Comparison of ENCODE assay signal across 23 cellular contexts in genomic region chr1:63758805-63759204, GRCh38. TPM values are rescaled to one million over a fixed set of nuclear protein-coding genes. Genes with fewer than 3 reads are reported as not detected.
DNase-seq lines count a peak whose midpoint lies in the region; ATAC-seq, FAIRE-seq and TF ChIP-seq lines count a peak whose summit lies in the region.
"Had no signal": no experiment of that assay in that cellular context is flagged by ENCODE, and none has a peak within 500 bp of the region (broad histone marks: within the 10 kb centered on the region; RNA-seq: fewer than 3 reads in every experiment).

No MANE protein-coding gene starts in this region.

- H3K27me3 ChIP-seq in body of pancreas = no peaks in the 10 kb centered on the region
- no peaks in the 10 kb centered on the region for H3K27me3 ChIP-seq in pancreas
- no peaks in the 10 kb centered on the region for H3K27me3 ChIP-seq in right lobe of liver
- no peaks in the 10 kb centered on the region for H3K27me3 ChIP-seq in adrenal gland
- H3K27me3 ChIP-seq in uterus = no peaks in the 10 kb centered on the region

- H3K36me3 ChIP-seq in HEK293 (ENCODE audit: control insufficient read depth in 2 of 2, insufficient read depth in 1 of 2, low read length in 2 of 2) = no peaks in the 10 kb centered on the region
- H3K36me3 ChIP-seq in body of pancreas (replicated peaks in 1 of 2; ENCODE audit: insufficient read depth in 1 of 2, low read depth in 2 of 2) = no peaks in the 10 kb centered on the region
- H3K36me3 ChIP-seq in pancreas = no peaks in the 10 kb centered on the region
- no peaks in the 10 kb centered on the region for H3K36me3 ChIP-seq in right lobe of liver
- no peaks in the 10 kb centered on the region for H3K36me3 ChIP-seq in adrenal gland (replicated peaks in 1 of 2)
- no peaks in the 10 kb centered on the region for H3K36me3 ChIP-seq in uterus

- POLR2A ChIA-PET in HEK293 (lab: Yijun Ruan, JAX) (interaction anchor here (0.6 kb wide), 1 partner anchor 644 kb away, joined by 4 read pairs; no protein-coding TSS in a partner anchor), RWPE1 (lab: Yijun Ruan, JAX; ENCODE audit: low non-redundant PET) (no interaction called here)

- CTCF ChIA-PET in HEK293 (lab: Yijun Ruan, JAX) (interaction anchor here (0.6 to 0.7 kb wide), 3 partner anchors 20 to 484 kb away, joined by 3 to 6 read pairs (median 3); no protein-coding TSS in a partner anchor), RWPE1 (lab: Yijun Ruan, JAX) (no interaction called here)

- no peaks in the 10 kb centered on the region for H3K9me3 ChIP-seq in HEK293 (ENCODE audit: control insufficient read depth, insufficient read depth, low read depth, low read length)
- no peaks in the 10 kb centered on the region for H3K9me3 ChIP-seq in body of pancreas
- H3K9me3 ChIP-seq in pancreas = no peaks in the 10 kb centered on the region
- H3K9me3 ChIP-seq in right lobe of liver = no peaks in the 10 kb centered on the region
- H3K9me3 ChIP-seq in adrenal gland (replicated peaks in 1 of 3) = no peaks in the 10 kb centered on the region
- H3K9me3 ChIP-seq in uterus = no peaks in the 10 kb centered on the region

- intact Hi-C loops in body of pancreas (cut with DNase I) = no loop called here
- intact Hi-C loops in pancreas (cut with DNase I) = no loop called here
- intact Hi-C loops in right lobe of liver (cut with DNase I) = no loop called here
- intact Hi-C loops in adrenal gland (cut with DNase I) = no loop called here
- intact Hi-C loops in uterus (cut with DNase I; ENCODE audit: low total_unique reads) = no loop called here

- no peak overlapping the region for H3K4me3 ChIP-seq in HEK293 (ENCODE audit: low read depth, low read length)
- H3K4me3 ChIP-seq in body of pancreas = no peak overlapping the region
- H3K4me3 ChIP-seq in pancreas = no peak overlapping the region
- H3K4me3 ChIP-seq in right lobe of liver = no peak overlapping the region
- no peak overlapping the region for H3K4me3 ChIP-seq in adrenal gland
- no peak overlapping the region for H3K4me3 ChIP-seq in uterus
- H3K4me3 ChIP-seq: GM12878 had no signal

- TF ChIP-seq POLR2A in body of pancreas (IDR thresholded peaks at IDR 0.05) = no peak
- no peak for TF ChIP-seq POLR2A in right lobe of liver (IDR thresholded peaks at IDR 0.05)
- no peak for TF ChIP-seq POLR2A in adrenal gland (IDR thresholded peaks at IDR 0.05)
- no peak for TF ChIP-seq POLR2A in uterus (IDR thresholded peaks at IDR 0.05)

- H3K27ac ChIP-seq in HEK293 (ENCODE audit: extremely low read depth, low read depth, low read length) = no peak overlapping the region
- no peak overlapping the region for H3K27ac ChIP-seq in body of pancreas
- no peak overlapping the region for H3K27ac ChIP-seq in pancreas
- no peak overlapping the region for H3K27ac ChIP-seq in right lobe of liver
- H3K27ac ChIP-seq in RWPE1 = no peak overlapping the region
- H3K27ac ChIP-seq in adrenal gland = no peak overlapping the region
- no peak overlapping the region for H3K27ac ChIP-seq in uterus

- DNase-seq in NCI-H2029 (lab: John Stamatoyannopoulos, UW) (peak; percentile 91), body of pancreas (peak in 3 of 4 donors; percentile 35 to 56 (median 46)), pancreas (no peak), right lobe of liver (no peak), RWPE1 (ENCODE audit: low spot score) (no peak), adrenal gland (no peak), uterus (no peak)
- DNase-seq: ACHN, C1 segment of cervical spinal cord, GF-D8, Kasumi-1, MM.1S, NCI-H1092, NCI-H2107, NCI-H446, NCI-H526 treated with DMSO at 0.1 percent for 48 hours, RPMI8226, SIG-M5, T-helper 17 cell had no signal

- FAIRE-seq in pancreas (lab: Jason Lieb, UNC) = no peak
- FAIRE-seq: GM12878, GM19239, H1 had no signal

- no peak for ATAC-seq in body of pancreas
- ATAC-seq in pancreas = peak in 3 of 4 donors; percentile 52 to 72 (median 61)
- ATAC-seq in right lobe of liver = no peak
- ATAC-seq: GM12878, T-helper 17 cell had no signal

- H3K4me1 ChIP-seq in HEK293 (ENCODE audit: control insufficient read depth, insufficient read depth, low read length) (peaks cover 8% of the 10 kb centered on the region; the same call in 1 of the 2 replicates), body of pancreas (peaks cover 6% of the 10 kb centered on the region), pancreas (peaks cover 0 to 10% (median 0%) of the 10 kb centered on the region in 3 donors), right lobe of liver (no peaks in the 10 kb centered on the region), adrenal gland (replicated peaks in 1 of 2) (no peaks in the 10 kb centered on the region), uterus (no peaks in the 10 kb centered on the region)

- TF ChIP-seq CTCF in HEK293 (tag by site-specific recombination; IDR thresholded peaks at IDR 0.05) (no peak), body of pancreas (IDR thresholded peaks at IDR 0.05) (no peak), pancreas (IDR thresholded peaks at IDR 0.05) (no peak), right lobe of liver (IDR thresholded peaks at IDR 0.05) (no peak), RWPE1 (conservative IDR thresholded peaks at IDR 0.05; ENCODE audit: low read depth) (no peak), adrenal gland (IDR thresholded peaks at IDR 0.05) (no peak), uterus (IDR thresholded peaks at IDR 0.05) (no peak)

- WGBS in body of pancreas, 2 donors = 29 to 34% methylated on average over 6 of the region's 6 CpGs
- WGBS in pancreas, 2 donors = 20 to 21% methylated on average over 6 of the region's 6 CpGs
- WGBS in right lobe of liver (ENCODE audit: insufficient coverage, low coverage, low lambda C conversion rate, missing lambda C conversion rate) = 48% methylated on average over 6 of the region's 6 CpGs
- WGBS in adrenal gland, 4 donors = 69 to 76% (median 74%) methylated on average over 6 of the region's 6 CpGs

TF ChIP-seq in HEK293, 187 proteins besides CTCF, POLR2A, EP300 and RAD21 (continues in another document):
- TF ChIP-seq ZNF132 (tag by site-specific recombination; IDR thresholded peaks at IDR 0.05; ENCODE audit: borderline replicate concordance) = no peak
- TF ChIP-seq GLI4 (tag by site-specific recombination; IDR thresholded peaks at IDR 0.05) = no peak
- TF ChIP-seq TCF7L2 (IDR thresholded peaks at IDR 0.05; ENCODE audit: borderline replicate concordance, low read depth, low read length) = no peak
- TF ChIP-seq OSR2 (tag by site-specific recombination; IDR thresholded peaks at IDR 0.05) = peak; percentile 55
- TF ChIP-seq, protein P1, sequence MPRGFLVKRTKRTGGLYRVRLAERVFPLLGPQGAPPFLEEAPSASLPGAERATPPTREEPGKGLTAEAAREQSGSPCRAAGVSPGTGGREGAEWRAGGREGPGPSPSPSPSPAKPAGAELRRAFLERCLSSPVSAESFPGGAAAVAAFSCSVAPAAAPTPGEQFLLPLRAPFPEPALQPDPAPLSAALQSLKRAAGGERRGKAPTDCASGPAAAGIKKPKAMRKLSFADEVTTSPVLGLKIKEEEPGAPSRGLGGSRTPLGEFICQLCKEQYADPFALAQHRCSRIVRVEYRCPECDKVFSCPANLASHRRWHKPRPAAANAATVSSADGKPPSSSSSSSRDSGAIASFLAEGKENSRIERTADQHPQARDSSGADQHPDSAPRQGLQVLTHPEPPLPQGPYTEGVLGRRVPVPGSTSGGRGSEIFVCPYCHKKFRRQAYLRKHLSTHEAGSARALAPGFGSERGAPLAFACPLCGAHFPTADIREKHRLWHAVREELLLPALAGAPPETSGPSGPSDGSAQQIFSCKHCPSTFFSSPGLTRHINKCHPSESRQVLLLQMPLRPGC (tag by site-specific recombination; IDR thresholded peaks at IDR 0.05) = no peak
- TF ChIP-seq ZNF843 (tag by site-specific recombination; IDR thresholded peaks at IDR 0.05) = 0 out of 2 replicates have a peak, but pooled peaks have one; percentile 27
- 0 out of 2 replicates have a peak, but pooled peaks have one; percentile 32 for TF ChIP-seq ZFP69B (tag by site-specific recombination; IDR thresholded peaks at IDR 0.05)
- TF ChIP-seq ZNF580 (tag by site-specific recombination; IDR thresholded peaks at IDR 0.05) = 0 out of 2 replicates have a peak, but pooled peaks have one; percentile 20
- no peak for TF ChIP-seq ZNF785 (tag by site-specific recombination; IDR thresholded peaks at IDR 0.05)
- no peak for TF ChIP-seq ZNF48 (tag by site-specific recombination; IDR thresholded peaks at IDR 0.05)
- TF ChIP-seq, protein P2, sequence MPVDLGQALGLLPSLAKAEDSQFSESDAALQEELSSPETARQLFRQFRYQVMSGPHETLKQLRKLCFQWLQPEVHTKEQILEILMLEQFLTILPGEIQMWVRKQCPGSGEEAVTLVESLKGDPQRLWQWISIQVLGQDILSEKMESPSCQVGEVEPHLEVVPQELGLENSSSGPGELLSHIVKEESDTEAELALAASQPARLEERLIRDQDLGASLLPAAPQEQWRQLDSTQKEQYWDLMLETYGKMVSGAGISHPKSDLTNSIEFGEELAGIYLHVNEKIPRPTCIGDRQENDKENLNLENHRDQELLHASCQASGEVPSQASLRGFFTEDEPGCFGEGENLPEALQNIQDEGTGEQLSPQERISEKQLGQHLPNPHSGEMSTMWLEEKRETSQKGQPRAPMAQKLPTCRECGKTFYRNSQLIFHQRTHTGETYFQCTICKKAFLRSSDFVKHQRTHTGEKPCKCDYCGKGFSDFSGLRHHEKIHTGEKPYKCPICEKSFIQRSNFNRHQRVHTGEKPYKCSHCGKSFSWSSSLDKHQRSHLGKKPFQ (tag by site-specific recombination; IDR thresholded peaks at IDR 0.05) = no peak
- no peak for TF ChIP-seq EGR2 (tag by site-specific recombination; IDR thresholded peaks at IDR 0.05; ENCODE audit: low read depth)
- TF ChIP-seq ZNF138 (tag by site-specific recombination; IDR thresholded peaks at IDR 0.05; ENCODE audit: borderline replicate concordance) = no peak
- no peak for TF ChIP-seq ZFP41 (tag by site-specific recombination; IDR thresholded peaks at IDR 0.05; ENCODE audit: borderline replicate concordance)
- TF ChIP-seq ZNF10 (tag by site-specific recombination; IDR thresholded peaks at IDR 0.05) = no peak
- no peak for TF ChIP-seq OVOL3 (tag by site-specific recombination; IDR thresholded peaks at IDR 0.05)
- TF ChIP-seq ZEB2 (tag by site-specific recombination; IDR thresholded peaks at IDR 0.05) = no peak
- TF ChIP-seq ZNF501 (tag by site-specific recombination; IDR thresholded peaks at IDR 0.05) = no peak
- no peak for TF ChIP-seq RBAK (tag by site-specific recombination; IDR thresholded peaks at IDR 0.05)

RNA-seq across cellular contexts. Expression of gene ROR1, which starts 15.0 kb away (rescaled TPM):
- 10 to 100 TPM; 26.7 to 56.0 TPM for total RNA-seq in body of pancreas
- 10 to 100 TPM in 3 of 6 donors, 1 to 10 TPM in 3; 5.7 to 18.5 (median 9.0) TPM for total RNA-seq in pancreas
- polyA plus RNA-seq in pancreas = 1 to 10 TPM; 1.3 to 2.7 TPM
- under 1 TPM; 0.04 to 0.58 (median 0.37) TPM for total RNA-seq in right lobe of liver
- 1 to 10 TPM; 1.1 to 4.6 (median 3.2) TPM for total RNA-seq in adrenal gland
- 1 to 10 TPM in 1 of 3 donors, under 1 TPM in 2; 0.54 to 2.1 (median 0.64) TPM for polyA plus RNA-seq in adrenal gland
- total RNA-seq in uterus = 10 to 100 TPM in 3 of 4 donors, 1 to 10 TPM in 1; 2.6 to 37.6 (median 11.5) TPM
- total RNA-seq: T-helper 17 cell had no signal

Comparison
In these comparisons a context has a peak if more than half of its experiments do, and no peak if none do; other contexts are left out.
1. DNase-seq: peak in NCI-H2029 (single experiment) and body of pancreas (3 of 4); none in pancreas (0 of 6), right lobe of liver (0 of 3), RWPE1 (single experiment), adrenal gland (0 of 7) and uterus (0 of 2).
2. ATAC-seq: peak in pancreas (3 of 4); none in body of pancreas (single experiment) and right lobe of liver (0 of 4).